Comparison of ENCODE assay signal across 12 cellular contexts in genomic region chr5:96079075-96079474, GRCh38.
DNase-seq lines count a peak whose midpoint lies in the region; ATAC-seq and TF ChIP-seq lines count a peak whose summit lies in the region.
"Had no signal": no experiment of that assay in that cellular context is flagged by ENCODE, and none has a peak within 500 bp of the region (broad histone marks: within the 10 kb centered on the region; RNA-seq: fewer than 3 reads in every experiment).

No MANE protein-coding gene starts in this region.

- H3F3A ChIP-seq in MM.1S (ENCODE audit: insufficient read depth, low read length): no peaks in the 10 kb centered on the region

- H3K4me2 ChIP-seq in MM.1S (ENCODE audit: low read depth, low read length): no peak overlapping the region

- TF ChIP-seq CTCF in heart left ventricle (IDR thresholded peaks at IDR 0.05) (no peak), thoracic aorta (IDR thresholded peaks at IDR 0.05) (no peak), MM.1S (IDR thresholded peaks at IDR 0.05; ENCODE audit: low read length) (no peak)

- no peaks in the 10 kb centered on the region for H4K20me1 ChIP-seq in MM.1S (ENCODE audit: insufficient read depth, low read length)

- H3K9me2 ChIP-seq in MM.1S (replicated peaks; ENCODE audit: insufficient read depth, low read length): no peaks in the 10 kb centered on the region

- intact Hi-C loops in heart left ventricle (cut with DNase I) (no loop called here), cardiac septum (cut with DNase I) (no loop called here)

- no peak overlapping the region for H3K9ac ChIP-seq in MM.1S (ENCODE audit: low read length)

- DNase-seq in heart left ventricle (no peak), cardiac septum (ENCODE audit: low spot score) (no peak), T1000 (lab: John Stamatoyannopoulos, UW) (peak; percentile 8), glomerular visceral epithelial cell (ENCODE audit: extremely low spot score) (peak; percentile 79), thoracic aorta (ENCODE audit: low spot score) (no peak), DMS153 (lab: John Stamatoyannopoulos, UW) (no peak), MM.1S (no peak), NCI-H1105 treated with DMSO at 0.1 percent for 48 hours (lab: John Stamatoyannopoulos, UW) (no peak)
- DNase-seq: DMS79 treated with DMSO at 0.1 percent for 48 hours, foreskin melanocyte, H7, posterior cingulate gyrus had no signal

- H3K27ac ChIP-seq in heart left ventricle (peak overlapping the region in 1 of 12 donors; percentile 6), thoracic aorta (no peak overlapping the region), MM.1S (ENCODE audit: low read length) (no peak overlapping the region)

- ATAC-seq in heart left ventricle (peak in 3 of 4 donors; percentile 30 to 93 (median 69)), thoracic aorta (ENCODE audit: insufficient number of reproducible peaks, low FRiP score, low read depth) (peak; percentile 80)

- H3K4me3 ChIP-seq in heart left ventricle (no peak overlapping the region), thoracic aorta (no peak overlapping the region), MM.1S (ENCODE audit: low read length) (no peak overlapping the region)

- H3K4me1 ChIP-seq in heart left ventricle: peaks cover 0 to 12% (median 0%) of the 10 kb centered on the region in 12 donors
- H3K4me1 ChIP-seq in thoracic aorta (ENCODE audit: control insufficient read depth in 1 of 2, low read depth in 2 of 2): peaks cover 4 to 6% of the 10 kb centered on the region in 2 donors
- no peaks in the 10 kb centered on the region for H3K4me1 ChIP-seq in MM.1S (ENCODE audit: low read length)

- no peak for TF ChIP-seq POLR2A in heart left ventricle (IDR thresholded peaks at IDR 0.05)

- no peaks in the 10 kb centered on the region for H3K79me2 ChIP-seq in MM.1S (ENCODE audit: low read length)

- H2AFZ ChIP-seq in MM.1S (ENCODE audit: low read length): no peak overlapping the region

- no peaks in the 10 kb centered on the region for H3K9me3 ChIP-seq in heart left ventricle
- no peaks in the 10 kb centered on the region for H3K9me3 ChIP-seq in thoracic aorta
- H3K9me3 ChIP-seq in MM.1S (replicated peaks; ENCODE audit: insufficient read depth, low read length): no peaks in the 10 kb centered on the region

- no peaks in the 10 kb centered on the region for H3K27me3 ChIP-seq in heart left ventricle
- no peaks in the 10 kb centered on the region for H3K27me3 ChIP-seq in thoracic aorta (replicated peaks; ENCODE audit: insufficient read depth)
- no peaks in the 10 kb centered on the region for H3K27me3 ChIP-seq in MM.1S (replicated peaks; ENCODE audit: insufficient read depth, low read length)

- H3K36me3 ChIP-seq in heart left ventricle (no peaks in the 10 kb centered on the region), thoracic aorta (no peaks in the 10 kb centered on the region), MM.1S (replicated peaks; ENCODE audit: insufficient read depth, low read length) (no peaks in the 10 kb centered on the region)

Comparison
In these comparisons a context has a peak if more than half of its experiments do, and no peak if none do; other contexts are left out.
1. DNase-seq: peak in T1000 (single experiment) and glomerular visceral epithelial cell (single experiment); none in heart left ventricle (0 of 5), cardiac septum (single experiment), thoracic aorta (single experiment), DMS153 (single experiment), MM.1S (single experiment) and NCI-H1105 treated with DMSO at 0.1 percent for 48 hours (single experiment).